ENCODE assay signal across 8 cellular contexts in the genomic region with DNA sequence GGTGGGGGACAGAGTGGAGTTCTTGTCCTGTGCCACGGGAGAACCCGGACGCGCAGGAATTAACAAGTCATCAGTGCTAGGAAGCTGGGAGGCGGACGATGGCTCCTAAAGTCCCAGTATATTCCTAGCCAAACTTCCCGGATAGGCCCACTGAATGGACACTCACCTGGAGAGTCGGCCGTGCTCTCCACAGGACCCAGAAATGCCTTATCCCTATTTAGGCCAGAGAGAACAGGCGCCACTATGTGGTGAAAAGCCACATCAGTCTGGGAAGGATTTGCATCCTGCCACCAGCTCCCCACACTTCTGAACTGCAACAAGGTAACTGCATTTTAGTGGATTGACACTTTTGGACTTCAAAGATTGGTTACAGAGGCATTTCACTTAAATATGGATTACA. TPM values are rescaled to one million over a fixed set of nuclear protein-coding genes. Genes with fewer than 3 reads are reported as not detected.
DNase-seq lines count a peak whose midpoint lies in the region; ATAC-seq and TF ChIP-seq lines count a peak whose summit lies in the region.

No MANE protein-coding gene starts in this region.

- no peaks in the 10 kb centered on the region for H3K9me3 ChIP-seq in upper lobe of left lung

- no peaks in the 10 kb centered on the region for H3K27me3 ChIP-seq in brain microvascular endothelial cell (replicated peaks)
- H3K27me3 ChIP-seq in upper lobe of left lung, result peaks cover 0 to 6% (median 0%) of the 10 kb centered on the region in 4 donors

- TF ChIP-seq EP300 in upper lobe of left lung (IDR thresholded peaks at IDR 0.05), result no peak

- peak overlapping the region; percentile 10 for H3K4me3 ChIP-seq in brain microvascular endothelial cell (ENCODE audit: low read depth, low read length)
- peak overlapping the region in 3 of 4 donors; percentile 54 to 65 (median 60) for H3K4me3 ChIP-seq in upper lobe of left lung

- H3K27ac ChIP-seq in brain microvascular endothelial cell (no peak overlapping the region), upper lobe of left lung (no peak overlapping the region)

- in situ Hi-C loops in brain microvascular endothelial cell (cut with HindIII; ENCODE audit: low pct_ligation_motif_present, low sequenced_read_pairs), result no loop called here

- ATAC-seq in upper lobe of left lung (ENCODE audit: low FRiP score in 2 of 2) (peak; percentile 43 to 74), GM21576 (IDR thresholded peaks at IDR 0.05; ENCODE audit: unreplicated experiment) (no peak), HG03439 (IDR thresholded peaks at IDR 0.05; ENCODE audit: unreplicated experiment) (no peak)

- TF ChIP-seq CTCF in brain microvascular endothelial cell (IDR thresholded peaks at IDR 0.05; ENCODE audit: low read depth, low read length, missing control alignments) (peak; percentile 67), upper lobe of left lung (IDR thresholded peaks at IDR 0.05) (peak in 1 of 6 experiments; percentile 13)

- H3K4me1 ChIP-seq in upper lobe of left lung, result peaks cover 0 to 14% (median 9%) of the 10 kb centered on the region in 4 donors

- H3K36me3 ChIP-seq in brain microvascular endothelial cell (replicated peaks), result no peaks in the 10 kb centered on the region
- H3K36me3 ChIP-seq in upper lobe of left lung, result no peaks in the 10 kb centered on the region

- 8 to 27% methylated on average over 8 to 10 of the region's 10 CpGs for WGBS in upper lobe of left lung, 2 donors

- TF ChIP-seq POLR2A in upper lobe of left lung (IDR thresholded peaks at IDR 0.05), result no peak

- DNase-seq in NCI-H2171 treated with DMSO at 0.1 percent for 48 hours (lab: John Stamatoyannopoulos, UW) (peak; percentile 26), NCI-H2171 (lab: John Stamatoyannopoulos, UW) (no peak), NCI-H146 treated with DMSO at 0.1 percent for 48 hours (lab: John Stamatoyannopoulos, UW; ENCODE audit: unreplicated experiment) (peak; percentile 57), brain microvascular endothelial cell (peak; percentile 19), kidney glomerular epithelial cell (lab: John Stamatoyannopoulos, UW) (peak; percentile 24), upper lobe of left lung (peak in 1 of 2 donors; percentile 47)

RNA-seq across cellular contexts. Expression of a gene that starts 1.1 kb away (rescaled TPM):
- total RNA-seq in upper lobe of left lung, result 10 to 100 TPM in 1 of 6 donors, 1 to 10 TPM in 4, under 1 TPM in 1; 0.46 to 31.6 (median 3.9) TPM

Comparison
In these comparisons a context has a peak if more than half of its experiments do, and no peak if none do; other contexts are left out.
1. ATAC-seq: peak in upper lobe of left lung (2 of 2); none in GM21576 (single experiment) and HG03439 (single experiment).